9 cellular contexts compared by ENCODE assay signal in genomic region chr7:27192546-27193334, GRCh38. TPM values are rescaled to one million over a fixed set of nuclear protein-coding genes. Genes with fewer than 3 reads are reported as not detected.
A peak's percentile ranks its signal among the peaks of the same experiment; 100 is the strongest.
DNase-seq lines count a peak whose midpoint lies in the region; TF ChIP-seq lines count a peak whose summit lies in the region.
"Had no signal": no experiment of that assay in that cellular context is flagged by ENCODE, and none has a peak within 500 bp of the region (broad histone marks: within the 10 kb centered on the region; RNA-seq: fewer than 3 reads in every experiment).

No MANE protein-coding gene starts in this region.

- POLR2A ChIA-PET in RWPE1 (lab: Yijun Ruan, JAX; ENCODE audit: low non-redundant PET) = no interaction called here

- CTCF ChIA-PET in RWPE1 (lab: Yijun Ruan, JAX) = interaction anchor here (0.7 kb wide), 1 partner anchor 503 kb away, joined by 4 read pairs; no protein-coding TSS in a partner anchor

- H3K27ac ChIP-seq in RWPE1 = peak overlapping the region; percentile 90

- DNase-seq in EL = peak; percentile 73
- no peak for DNase-seq in RWPE1 (ENCODE audit: low spot score)
- DNase-seq in germinal center (ENCODE audit: low spot score) = peak; percentile 62
- DNase-seq in retina = peak; percentile 53
- DNase-seq in anterior cingulate cortex (lab: John Stamatoyannopoulos, UW) = no peak
- no peak for DNase-seq in stimulated activated CD4-positive, alpha-beta T cell treated with anti-CD3 and anti-CD28 coated beads, Interleukin-1b, Interleukin-23, amount 100 ng/mL, for 48 hours
- no peak for DNase-seq in cerebellum (ENCODE audit: low spot score)
- no peak for DNase-seq in cerebellar cortex (ENCODE audit: low spot score)

- TF ChIP-seq CTCF in RWPE1 (conservative IDR thresholded peaks at IDR 0.05; ENCODE audit: low read depth) = no peak

RNA-seq across cellular contexts. Expression of gene HOXA13, which starts 7.2 kb away (rescaled TPM):
- not detected for total RNA-seq in cerebellum
- total RNA-seq: dermis microvascular lymphatic vessel endothelial cell had no signal

RNA-seq across cellular contexts. Expression of gene HOXA11, which starts 7.7 kb away (rescaled TPM):
- total RNA-seq in cerebellum = not detected

RNA-seq across cellular contexts. Expression of gene HOXA10, which starts 18.6 kb away (rescaled TPM):
- not detected for total RNA-seq in cerebellum

RNA-seq across cellular contexts. Expression of gene HOXA9, which starts 27.4 kb away (rescaled TPM):
- total RNA-seq in cerebellum = not detected

RNA-seq across cellular contexts. Expression of gene HOXA7, which starts 36.3 kb away (rescaled TPM):
- not detected for total RNA-seq in cerebellum

Comparison
In these comparisons a context has a peak if more than half of its experiments do, and no peak if none do; other contexts are left out.
1. DNase-seq: peak in EL (single experiment), germinal center (single experiment) and retina (single experiment); none in RWPE1 (single experiment), anterior cingulate cortex (0 of 58), stimulated activated CD4-positive, alpha-beta T cell treated with anti-CD3 and anti-CD28 coated beads, Interleukin-1b, Interleukin-23, amount 100 ng/mL, for 48 hours (single experiment), cerebellum (single experiment) and cerebellar cortex (single experiment).